ENCODE assay signal across 28 cellular contexts in the genomic region with DNA sequence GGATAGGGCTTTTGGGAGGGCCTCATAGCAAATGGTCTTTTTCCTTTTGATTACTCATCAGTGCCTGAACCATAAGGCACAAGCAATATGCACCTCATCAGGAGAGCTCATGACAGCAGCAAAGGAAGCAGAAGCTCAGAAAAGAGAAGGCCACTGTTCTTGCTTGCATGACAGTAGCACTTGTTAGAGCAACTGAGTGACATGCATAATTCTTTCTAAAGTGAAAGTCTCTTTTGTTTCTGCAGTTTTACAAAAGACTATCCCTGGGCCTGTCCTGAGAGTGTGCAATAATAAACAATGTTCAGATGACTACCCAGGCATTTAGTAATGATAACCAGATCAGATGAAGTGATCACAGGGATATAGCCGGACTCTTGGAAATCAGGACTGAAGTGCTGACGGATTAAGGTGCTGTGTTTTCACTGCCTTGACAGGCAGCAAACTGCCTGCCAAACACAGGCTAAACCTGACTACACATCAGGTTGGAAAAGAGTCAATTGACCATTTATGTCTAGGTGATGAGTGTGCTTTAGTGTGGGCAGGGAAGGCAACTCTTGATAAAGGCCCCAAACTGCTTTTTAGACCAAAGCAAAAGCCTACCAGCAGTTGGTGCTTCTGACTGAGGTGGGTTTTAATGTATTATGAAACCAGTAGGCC.
DNase-seq lines count a peak whose midpoint lies in the region; ATAC-seq, FAIRE-seq and TF ChIP-seq lines count a peak whose summit lies in the region.
"Had no signal": no experiment of that assay in that cellular context is flagged by ENCODE, and none has a peak within 500 bp of the region (broad histone marks: within the 10 kb centered on the region; RNA-seq: fewer than 3 reads in every experiment).

No MANE protein-coding gene starts in this region.

- DNase-seq in Right ventricle myocardium inferior (ENCODE audit: missing footprints): no peak
- no peak for DNase-seq in left ventricle myocardium inferior
- DNase-seq in foreskin melanocyte: peak; percentile 2
- peak; percentile 14 for DNase-seq in midbrain (lab: John Stamatoyannopoulos, UW)
- no peak for DNase-seq in urothelium cell line (ENCODE audit: low spot score)
- DNase-seq in activated naive CD8-positive, alpha-beta T cell treated with anti-CD3 and anti-CD28 coated beads, Interleukin-2, amount 50 U/mL, for 24 hours: no peak
- DNase-seq: CD4-positive, CD25-positive, alpha-beta regulatory T cell; DMS53; HFFc6; NCI-H1048; NCI-H1417; NCI-H1694; NCI-H2029 treated with DMSO at 0.1 percent for 48 hours; NCI-H446 treated with DMSO at 0.1 percent for 48 hours; NCI-H526; RPMI8226; SHP77 treated with DMSO at 0.1 percent for 48 hours had no signal

- peaks cover 18% of the 10 kb centered on the region for H3K9me3 Mint-ChIP-seq in activated naive CD8-positive, alpha-beta T cell treated with anti-CD3 and anti-CD28 coated beads, Interleukin-2, amount 50 U/mL, for 24 hours
- peaks cover 6% of the 10 kb centered on the region for H3K9me3 Mint-ChIP-seq in stimulated activated memory B cell treated with anti-CD40 and anti-IgM and Interleukin-4, amounts not matched to agents 10 μg/mL and 1 μg/mL and 100 μg/mL, for 72 hours

- no peak overlapping the region for H3K4me3 ChIP-seq in left ventricle myocardium inferior
- H3K4me3 ChIP-seq in gastroesophageal sphincter: no peak overlapping the region
- H3K4me3 ChIP-seq: BLaER1, GM12878, GM23338, HAP-1, SK-N-MC had no signal

- TF ChIP-seq CTCF in left ventricle myocardium inferior (IDR thresholded peaks at IDR 0.05; ENCODE audit: borderline replicate concordance): no peak
- no peak for TF ChIP-seq CTCF in gastroesophageal sphincter (IDR thresholded peaks at IDR 0.05)

- no peak for TF ChIP-seq POLR2A in gastroesophageal sphincter (IDR thresholded peaks at IDR 0.05)

- no CpG with 5 or more reads among the region's 2 CpGs for WGBS in gastroesophageal sphincter (ENCODE audit: low coverage in 1 of 2), 2 donors

- no peak overlapping the region for H3K27ac Mint-ChIP-seq in activated naive CD8-positive, alpha-beta T cell treated with anti-CD3 and anti-CD28 coated beads, Interleukin-2, amount 50 U/mL, for 24 hours
- no peak overlapping the region for H3K27ac Mint-ChIP-seq in stimulated activated memory B cell treated with anti-CD40 and anti-IgM and Interleukin-4, amounts not matched to agents 10 μg/mL and 1 μg/mL and 100 μg/mL, for 72 hours
- H3K27ac Mint-ChIP-seq: CD4-positive, CD25-positive, alpha-beta regulatory T cell; GM23338; HFFc6; IgD-negative memory B cell had no signal

- H3K27me3 ChIP-seq in left ventricle myocardium inferior (ENCODE audit: low read depth) (no peaks in the 10 kb centered on the region), gastroesophageal sphincter (no peaks in the 10 kb centered on the region)
- H3K27me3 ChIP-seq: BLaER1 had no signal

- intact Hi-C loops in Right ventricle myocardium inferior (cut with DNase I) (no loop called here), left ventricle myocardium inferior (cut with micrococcal nuclease) (no loop called here)

- ATAC-seq in Right ventricle myocardium inferior: peak; percentile 52
- no peak for ATAC-seq in activated naive CD8-positive, alpha-beta T cell treated with anti-CD3 and anti-CD28 coated beads, Interleukin-2, amount 50 U/mL, for 24 hours
- ATAC-seq in stimulated activated memory B cell treated with anti-CD40 and anti-IgM and Interleukin-4, amounts not matched to agents 10 μg/mL and 1 μg/mL and 100 μg/mL, for 72 hours: no peak
- no peak for ATAC-seq in gastroesophageal sphincter
- ATAC-seq: GM12878, GM23338 had no signal

- TF ChIP-seq EP300 in gastroesophageal sphincter (IDR thresholded peaks at IDR 0.05): no peak

- H3K36me3 ChIP-seq in left ventricle myocardium inferior: no peaks in the 10 kb centered on the region
- H3K36me3 ChIP-seq in gastroesophageal sphincter: no peaks in the 10 kb centered on the region
- H3K36me3 ChIP-seq: BLaER1, HAP-1 had no signal

- no peaks in the 10 kb centered on the region for H3K27me3 Mint-ChIP-seq in activated naive CD8-positive, alpha-beta T cell treated with anti-CD3 and anti-CD28 coated beads, Interleukin-2, amount 50 U/mL, for 24 hours
- no peaks in the 10 kb centered on the region for H3K27me3 Mint-ChIP-seq in stimulated activated memory B cell treated with anti-CD40 and anti-IgM and Interleukin-4, amounts not matched to agents 10 μg/mL and 1 μg/mL and 100 μg/mL, for 72 hours
- H3K27me3 Mint-ChIP-seq: CD4-positive, CD25-positive, alpha-beta regulatory T cell; IgD-negative memory B cell had no signal

- H3K36me3 Mint-ChIP-seq in activated naive CD8-positive, alpha-beta T cell treated with anti-CD3 and anti-CD28 coated beads, Interleukin-2, amount 50 U/mL, for 24 hours (ENCODE audit: low read depth): no peaks in the 10 kb centered on the region
- H3K36me3 Mint-ChIP-seq in stimulated activated memory B cell treated with anti-CD40 and anti-IgM and Interleukin-4, amounts not matched to agents 10 μg/mL and 1 μg/mL and 100 μg/mL, for 72 hours: no peaks in the 10 kb centered on the region
- H3K36me3 Mint-ChIP-seq: CD4-positive, CD25-positive, alpha-beta regulatory T cell; IgD-negative memory B cell had no signal

- no peak overlapping the region for H3K4me3 Mint-ChIP-seq in activated naive CD8-positive, alpha-beta T cell treated with anti-CD3 and anti-CD28 coated beads, Interleukin-2, amount 50 U/mL, for 24 hours
- no peak overlapping the region for H3K4me3 Mint-ChIP-seq in stimulated activated memory B cell treated with anti-CD40 and anti-IgM and Interleukin-4, amounts not matched to agents 10 μg/mL and 1 μg/mL and 100 μg/mL, for 72 hours
- H3K4me3 Mint-ChIP-seq: CD4-positive, CD25-positive, alpha-beta regulatory T cell; GM23338; HFFc6; IgD-negative memory B cell had no signal

- no peaks in the 10 kb centered on the region for H3K4me1 Mint-ChIP-seq in activated naive CD8-positive, alpha-beta T cell treated with anti-CD3 and anti-CD28 coated beads, Interleukin-2, amount 50 U/mL, for 24 hours
- H3K4me1 Mint-ChIP-seq in stimulated activated memory B cell treated with anti-CD40 and anti-IgM and Interleukin-4, amounts not matched to agents 10 μg/mL and 1 μg/mL and 100 μg/mL, for 72 hours: no peaks in the 10 kb centered on the region
- H3K4me1 Mint-ChIP-seq: CD4-positive, CD25-positive, alpha-beta regulatory T cell; GM23338 had no signal

- H3K9me3 ChIP-seq in left ventricle myocardium inferior (replicated peaks) (no peaks in the 10 kb centered on the region), gastroesophageal sphincter (no peaks in the 10 kb centered on the region)
- H3K9me3 ChIP-seq: BLaER1, HAP-1 had no signal

- H3K4me1 ChIP-seq in left ventricle myocardium inferior (no peaks in the 10 kb centered on the region), gastroesophageal sphincter (no peaks in the 10 kb centered on the region)
- H3K4me1 ChIP-seq: BLaER1, HAP-1 had no signal

- H3K27ac ChIP-seq in left ventricle myocardium inferior (replicated peaks) (no peak overlapping the region), gastroesophageal sphincter (no peak overlapping the region)
- H3K27ac ChIP-seq: BLaER1, HL-60, KMS-11, SK-N-MC had no signal

- FAIRE-seq in urothelium cell line (lab: Jason Lieb, UNC): peak; percentile 82
- FAIRE-seq: G401.6, GM12878 had no signal

Comparison
In these comparisons a context has a peak if more than half of its experiments do, and no peak if none do; other contexts are left out.
1. DNase-seq: peak in foreskin melanocyte (single experiment) and midbrain (single experiment); none in Right ventricle myocardium inferior (single experiment), left ventricle myocardium inferior (single experiment), urothelium cell line (single experiment) and activated naive CD8-positive, alpha-beta T cell treated with anti-CD3 and anti-CD28 coated beads, Interleukin-2, amount 50 U/mL, for 24 hours (single experiment).